In genomic region chrX:154341399-154342298, GRCh38 we compare ENCODE assay signal across 9 cellular contexts. TPM values are rescaled to one million over a fixed set of nuclear protein-coding genes. Genes with fewer than 3 reads are reported as not detected.
DNase-seq lines count a peak whose midpoint lies in the region; ATAC-seq, FAIRE-seq and TF ChIP-seq lines count a peak whose summit lies in the region.
"Not testable (repeated sequence)": the region's sequence is repeated elsewhere in the genome, so short reads cannot be mapped to it uniquely, and the experiment has no call there.
"Had no signal": no experiment of that assay in that cellular context is flagged by ENCODE, and none has a peak within 500 bp of the region (broad histone marks: within the 10 kb centered on the region; RNA-seq: fewer than 3 reads in every experiment).

No MANE protein-coding gene starts in this region.

- H2BK15ac ChIP-seq in neuronal stem cell (ENCODE audit: low read length), result not testable (repeated sequence)

- H2BK120ac ChIP-seq in neuronal stem cell (ENCODE audit: low read depth, low read length), result not testable (repeated sequence)

- not testable (repeated sequence) for H3K79me1 ChIP-seq in neuronal stem cell (ENCODE audit: low read depth, low read length)

- H3K23ac ChIP-seq in neuronal stem cell (ENCODE audit: low read depth, low read length, poor library complexity), result not testable (repeated sequence)

- H3K9me3 ChIP-seq in neuronal stem cell (replicated peaks in 1 of 2; ENCODE audit: control insufficient read depth in 2 of 2, insufficient read depth in 1 of 2, low read depth in 1 of 2, low read length in 2 of 2), result not testable (repeated sequence)

- not testable (repeated sequence) for H3K14ac ChIP-seq in neuronal stem cell (ENCODE audit: low read length)

- not testable (repeated sequence) for H3K4me1 Mint-ChIP-seq in chondrocyte (ENCODE audit: low read depth)

- peak; percentile 100 for FAIRE-seq in GM12891 (lab: Jason Lieb, UNC)

- ATAC-seq in GM19468 (IDR thresholded peaks at IDR 0.05; ENCODE audit: extremely low read depth, unreplicated experiment) (peak; percentile 56), HG02884 (IDR thresholded peaks at IDR 0.05; ENCODE audit: unreplicated experiment) (peak; percentile 76), HG03558 (IDR thresholded peaks at IDR 0.05; ENCODE audit: extremely low read depth, unreplicated experiment) (peak; percentile 52)

- H4K8ac ChIP-seq in neuronal stem cell (ENCODE audit: low read depth, low read length), result not testable (repeated sequence)

- H3K27me3 ChIP-seq in neuronal stem cell (ENCODE audit: control insufficient read depth in 3 of 3, insufficient read depth in 3 of 3, low read depth in 1 of 3, low read length in 3 of 3), result not testable (repeated sequence)

- H3K27ac ChIP-seq in neuronal stem cell (replicated peaks; ENCODE audit: low read length), result not testable (repeated sequence)

- H3K4me3 Mint-ChIP-seq in chondrocyte (ENCODE audit: unreplicated experiment), result not testable (repeated sequence)

- H3K4ac ChIP-seq in neuronal stem cell (ENCODE audit: low read length), result not testable (repeated sequence)

- H3K4me3 ChIP-seq in neuronal stem cell (ENCODE audit: low read length in 2 of 2), result peak overlapping the region in 1 of 2 donors; percentile 36

- not testable (repeated sequence) for H3K36me3 Mint-ChIP-seq in chondrocyte (ENCODE audit: low read depth)

- H2AK5ac ChIP-seq in neuronal stem cell (ENCODE audit: low read depth, low read length), result not testable (repeated sequence)

- not testable (repeated sequence) for H3K27me3 Mint-ChIP-seq in chondrocyte (ENCODE audit: low read depth)

- not testable (repeated sequence) for H3K27ac Mint-ChIP-seq in chondrocyte (ENCODE audit: unreplicated experiment)

- DNase-seq in GM12891 (ENCODE audit: insufficient read length, low spot score); chondrocyte (ENCODE audit: low spot score); neuronal stem cell (ENCODE audit: low spot score): not testable (repeated sequence)

- H3K36me3 ChIP-seq in neuronal stem cell (replicated peaks in 1 of 2; ENCODE audit: control insufficient read depth in 2 of 2, insufficient read depth in 2 of 2, low read length in 2 of 2), result not testable (repeated sequence)

- H3K18ac ChIP-seq in neuronal stem cell (ENCODE audit: low read length), result not testable (repeated sequence)

- not testable (repeated sequence) for H4K91ac ChIP-seq in neuronal stem cell (ENCODE audit: low read depth, low read length, poor library complexity)

- not testable (repeated sequence) for H3K9me3 Mint-ChIP-seq in chondrocyte (ENCODE audit: low read depth)

- not testable (repeated sequence) for H2BK12ac ChIP-seq in neuronal stem cell (ENCODE audit: low read length)

- not testable (repeated sequence) for H2BK5ac ChIP-seq in neuronal stem cell (ENCODE audit: low read length)

- TF ChIP-seq POLR2A in GM12891 (IDR thresholded peaks at IDR 0.05; ENCODE audit: low read depth, low read length), result not testable (repeated sequence)

- not testable (repeated sequence) for H3K9ac ChIP-seq in neuronal stem cell (ENCODE audit: low read depth, low read length, poor library complexity)

- WGBS in neuronal stem cell (ENCODE audit: extremely low coverage in 2 of 2, insufficient read length in 2 of 2, insufficient replicate concordance in 1 of 2), 2 donors, result no CpG with 5 or more reads among the region's 115 CpGs

- H3K4me1 ChIP-seq in neuronal stem cell (ENCODE audit: control insufficient read depth in 2 of 2, insufficient read depth in 1 of 2, low read depth in 1 of 2, low read length in 2 of 2), result not testable (repeated sequence)

- TF ChIP-seq CTCF in chondrocyte (IDR thresholded peaks at IDR 0.05), result peak; percentile 9

- H3K4me2 ChIP-seq in neuronal stem cell (ENCODE audit: insufficient read depth, low read length, poor library complexity, severe bottlenecking), result peak overlapping the region; percentile 18

- H2AFZ ChIP-seq in neuronal stem cell (ENCODE audit: low read length), result not testable (repeated sequence)

RNA-seq across cellular contexts. Expression of gene FLNA, which starts 32.8 kb away (rescaled TPM):
- 184 TPM for polyA plus RNA-seq in GM12891 (2012; ENCODE audit: low read depth, missing spikeins)
- 1,923 to 4,327 TPM (median 4,325 TPM) in 3 replicates for total RNA-seq in chondrocyte
- polyA plus RNA-seq in neuronal stem cell (2013, experiment 1 of 2), result 215 TPM
- 217 TPM for polyA plus RNA-seq in neuronal stem cell (2013, experiment 2 of 2)

RNA-seq across cellular contexts. Expression of gene EMD, which starts 37.4 kb away (rescaled TPM):
- polyA plus RNA-seq in GM12891 (2012; ENCODE audit: low read depth, missing spikeins), result 51.9 TPM
- total RNA-seq in chondrocyte, result 66.3 to 81.7 TPM (median 81.1 TPM) in 3 replicates
- polyA plus RNA-seq in neuronal stem cell (2013, experiment 1 of 2), result 55.3 TPM
- polyA plus RNA-seq in neuronal stem cell (2013, experiment 2 of 2), result 56.6 TPM

RNA-seq across cellular contexts. Expression of gene TKTL1, which starts 46.1 kb away (rescaled TPM):
- not detected for polyA plus RNA-seq in GM12891 (2012; ENCODE audit: low read depth, missing spikeins)
- total RNA-seq in chondrocyte, result not detected in 3 replicates
- 2.4 TPM for polyA plus RNA-seq in neuronal stem cell (2013, experiment 1 of 2)
- polyA plus RNA-seq in neuronal stem cell (2013, experiment 2 of 2), result 2.1 TPM
- total RNA-seq: activated CD4-positive, alpha-beta T cell treated with anti-CD3 and anti-CD28 coated beads, Interleukin-2, amount 10 ng/mL, durations not matched to agents 24 days and 14 days; kidney epithelial cell had no signal

RNA-seq across cellular contexts. Expression of gene TEX28, which starts 46.7 kb away (rescaled TPM):
- not detected for polyA plus RNA-seq in GM12891 (2012; ENCODE audit: low read depth, missing spikeins)
- not detected in 3 replicates for total RNA-seq in chondrocyte
- not detected for polyA plus RNA-seq in neuronal stem cell (2013, experiment 1 of 2)
- not detected for polyA plus RNA-seq in neuronal stem cell (2013, experiment 2 of 2)
- total RNA-seq: activated CD4-positive, alpha-beta T cell treated with anti-CD3 and anti-CD28 coated beads, Interleukin-2, amount 10 ng/mL, durations not matched to agents 24 days and 14 days; kidney epithelial cell; occipital lobe had no signal

RNA-seq across cellular contexts. Expression of gene RPL10, which starts 56.5 kb away (rescaled TPM):
- 5,072 TPM for polyA plus RNA-seq in GM12891 (2012; ENCODE audit: low read depth, missing spikeins)
- 1,847 to 2,160 TPM (median 2,120 TPM) in 3 replicates for total RNA-seq in chondrocyte
- 4,532 TPM for polyA plus RNA-seq in neuronal stem cell (2013, experiment 1 of 2)
- 4,365 TPM for polyA plus RNA-seq in neuronal stem cell (2013, experiment 2 of 2)
